ENCODE assay signal across 30 cellular contexts in the genomic region with DNA sequence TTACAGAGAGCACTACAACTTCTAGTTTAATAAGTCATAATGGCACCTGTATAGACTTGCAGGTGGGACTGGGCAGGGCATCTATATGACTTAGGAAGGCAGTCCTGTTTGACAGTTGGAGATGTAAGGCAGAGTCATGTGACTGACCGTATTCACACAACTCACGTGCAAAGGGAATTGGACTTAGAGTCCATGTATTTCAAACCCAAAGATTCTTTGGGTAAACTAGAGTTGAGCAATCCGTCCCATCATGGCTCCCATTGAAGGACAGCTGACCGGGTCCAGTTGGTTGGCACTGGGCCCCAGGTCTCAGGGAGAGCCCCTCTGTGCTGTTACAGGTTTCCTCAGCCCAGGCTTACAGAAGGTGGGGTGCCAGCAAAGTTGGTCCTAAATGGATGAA.
"Had no signal": no experiment of that assay in that cellular context is flagged by ENCODE, and none has a peak within 500 bp of the region (broad histone marks: within the 10 kb centered on the region; RNA-seq: fewer than 3 reads in every experiment).

No MANE protein-coding gene starts in this region.

- H3K27ac Mint-ChIP-seq: mesothelial cell of epicardium; natural killer cell treated with Interleukin-12 subunit alpha and Interleukin-12 subunit beta and Interleukin-15 and Interleukin-18, amount 100 ng/mL, for 72 hours; progenitor cell of endocrine pancreas; stimulated activated naive CD8-positive, alpha-beta T cell treated with anti-CD3 and anti-CD28 coated beads, Interleukin-15, Interleukin-2, amounts not matched to agents 100 ng/mL and 50 ng/mL, for 24 hours had no signal

- ATAC-seq: left colon; left ventricle myocardium superior; mucosa of descending colon; natural killer cell treated with Interleukin-12 subunit alpha and Interleukin-12 subunit beta and Interleukin-15 and Interleukin-18, amount 100 ng/mL, for 72 hours; stimulated activated naive B cell treated with anti-CD40 and anti-IgM and Interleukin-4, amounts not matched to agents 10 μg/mL and 1 μg/mL and 100 μg/mL, for 72 hours; upper lobe of right lung had no signal

- H3K36me3 ChIP-seq: esophagus squamous epithelium, neural progenitor cell, right lobe of liver, thoracic aorta, transverse colon, uterus had no signal

- H3K27me3 Mint-ChIP-seq: naive B cell; natural killer cell treated with Interleukin-12 subunit alpha and Interleukin-12 subunit beta and Interleukin-15 and Interleukin-18, amount 100 ng/mL, for 72 hours; progenitor cell of endocrine pancreas; stimulated activated naive B cell treated with anti-CD40 and anti-IgM and Interleukin-4, amounts not matched to agents 10 μg/mL and 1 μg/mL and 100 μg/mL, for 72 hours; stimulated activated naive CD8-positive, alpha-beta T cell treated with anti-CD3 and anti-CD28 coated beads, Interleukin-15, Interleukin-2, amounts not matched to agents 100 ng/mL and 50 ng/mL, for 24 hours had no signal

- H3K9me3 Mint-ChIP-seq: immature natural killer cell; mesothelial cell of epicardium; naive B cell; natural killer cell treated with Interleukin-12 subunit alpha and Interleukin-12 subunit beta and Interleukin-15 and Interleukin-18, amount 100 ng/mL, for 72 hours; neural progenitor cell; stimulated activated naive CD8-positive, alpha-beta T cell treated with anti-CD3 and anti-CD28 coated beads, Interleukin-15, Interleukin-2, amounts not matched to agents 100 ng/mL and 50 ng/mL, for 24 hours had no signal

- H3K9me3 ChIP-seq: esophagus squamous epithelium, mucosa of descending colon, right lobe of liver, thoracic aorta, transverse colon, upper lobe of right lung, uterus had no signal

- H3K27me3 ChIP-seq: esophagus squamous epithelium, neural progenitor cell, right lobe of liver, transverse colon, upper lobe of right lung, uterus had no signal

- H3K27ac ChIP-seq: coronary artery, esophagus squamous epithelium, neural progenitor cell, parathyroid adenoma, right lobe of liver, thoracic aorta, transverse colon, upper lobe of right lung, uterus had no signal

- H3K4me1 ChIP-seq: neural progenitor cell, right lobe of liver, transverse colon, upper lobe of right lung, uterus had no signal

- DNase-seq: dermis blood vessel endothelial cell; effector memory CD4-positive, alpha-beta T cell; esophagus squamous epithelium; foreskin melanocyte; hypothalamus; immature natural killer cell; islet precursor cell; kidney glomerular epithelial cell; left colon; left ventricle myocardium superior; mesenchymal stem cell; mucosa of descending colon; naive B cell; right lobe of liver; small intestine; stimulated activated CD4-positive, alpha-beta T cell treated with anti-CD3 and anti-CD28 coated beads, Interleukin-15, amount 100 ng/mL, for 24 hours; stimulated activated CD4-positive, alpha-beta T cell treated with anti-CD3 and anti-CD28 coated beads, Interleukin-2, amount 100 ng/mL, for 48 hours; stimulated activated naive B cell treated with anti-CD40 and anti-IgM and Interleukin-4, amounts not matched to agents 10 μg/mL and 1 μg/mL and 100 μg/mL, for 72 hours; transverse colon; upper lobe of right lung; uterus had no signal

- H3K4me3 Mint-ChIP-seq: immature natural killer cell; mesothelial cell of epicardium; naive B cell; natural killer cell treated with Interleukin-12 subunit alpha and Interleukin-12 subunit beta and Interleukin-15 and Interleukin-18, amount 100 ng/mL, for 72 hours; neural progenitor cell; stimulated activated naive B cell treated with anti-CD40 and anti-IgM and Interleukin-4, amounts not matched to agents 10 μg/mL and 1 μg/mL and 100 μg/mL, for 72 hours; stimulated activated naive CD8-positive, alpha-beta T cell treated with anti-CD3 and anti-CD28 coated beads, Interleukin-15, Interleukin-2, amounts not matched to agents 100 ng/mL and 50 ng/mL, for 24 hours had no signal

- H3K4me3 ChIP-seq: coronary artery, esophagus squamous epithelium, lung, mucosa of descending colon, neural progenitor cell, right lobe of liver, thoracic aorta, transverse colon, upper lobe of right lung, uterus had no signal

- H3K36me3 Mint-ChIP-seq: natural killer cell treated with Interleukin-12 subunit alpha and Interleukin-12 subunit beta and Interleukin-15 and Interleukin-18, amount 100 ng/mL, for 72 hours; neural progenitor cell had no signal
